In the genomic region with DNA sequence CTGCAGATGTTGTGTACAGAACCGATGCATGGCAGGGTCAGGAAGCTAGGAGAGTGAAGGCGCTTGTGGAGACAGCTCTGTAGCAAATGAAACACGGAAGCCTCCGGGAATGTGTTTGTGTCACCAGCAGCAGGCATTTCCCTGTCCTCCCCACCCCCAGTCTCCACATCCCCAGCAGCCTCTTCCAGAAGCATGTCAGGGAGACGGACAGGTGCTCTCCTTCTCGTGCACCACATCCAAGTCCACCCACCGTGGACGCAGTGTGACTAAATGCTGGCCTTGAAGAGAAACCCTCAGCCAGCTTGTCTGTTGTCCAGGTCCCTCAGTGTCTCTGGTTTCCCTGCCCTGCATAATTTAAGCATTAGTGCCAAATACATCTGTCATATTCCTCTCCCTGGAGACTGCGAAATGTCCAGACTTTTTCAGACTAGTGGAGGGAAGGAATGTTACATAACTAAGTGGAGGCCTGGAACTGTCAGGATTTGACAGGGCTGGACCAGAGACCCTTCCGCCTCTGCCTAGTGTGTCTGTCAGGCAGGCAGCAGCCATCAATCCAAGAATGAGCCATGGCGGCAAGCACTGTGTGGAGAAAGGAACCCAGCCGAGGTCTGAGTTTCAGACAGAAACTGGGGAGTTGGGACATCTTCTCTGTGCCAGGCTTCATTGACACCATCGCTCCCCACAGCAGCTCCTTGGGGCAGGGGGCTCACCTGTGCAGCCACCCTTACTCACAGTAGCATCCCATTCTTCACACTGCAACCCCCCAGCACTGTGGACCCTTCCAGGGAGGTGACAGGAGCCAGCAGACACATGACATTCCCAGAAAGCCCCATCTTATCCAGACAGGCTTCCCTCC, we compare ENCODE assay signal across 1 cellular context.
TF ChIP-seq lines count a peak whose summit lies in the region.

No MANE protein-coding gene starts in this region.

TF ChIP-seq in IMR-90, 13 proteins besides CTCF, POLR2A, EP300 and RAD21 (continued from another document):
- TF ChIP-seq, protein P1, sequence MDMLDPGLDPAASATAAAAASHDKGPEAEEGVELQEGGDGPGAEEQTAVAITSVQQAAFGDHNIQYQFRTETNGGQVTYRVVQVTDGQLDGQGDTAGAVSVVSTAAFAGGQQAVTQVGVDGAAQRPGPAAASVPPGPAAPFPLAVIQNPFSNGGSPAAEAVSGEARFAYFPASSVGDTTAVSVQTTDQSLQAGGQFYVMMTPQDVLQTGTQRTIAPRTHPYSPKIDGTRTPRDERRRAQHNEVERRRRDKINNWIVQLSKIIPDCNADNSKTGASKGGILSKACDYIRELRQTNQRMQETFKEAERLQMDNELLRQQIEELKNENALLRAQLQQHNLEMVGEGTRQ (IDR thresholded peaks at IDR 0.05; ENCODE audit: low read depth, low read length): no peak
- TF ChIP-seq BHLHE40 (IDR thresholded peaks at IDR 0.05; ENCODE audit: low read depth, low read length) (no peak), RCOR1 (IDR thresholded peaks at IDR 0.05; ENCODE audit: insufficient replicate concordance, low read length) (no peak), MAZ (IDR thresholded peaks at IDR 0.05; ENCODE audit: borderline replicate concordance, low read depth, low read length) (no peak), MAFK (IDR thresholded peaks at IDR 0.05; ENCODE audit: low read depth, low read length) (no peak), FOS (IDR thresholded peaks at IDR 0.05; ENCODE audit: low read depth, low read length) (no peak), SMC3 (IDR thresholded peaks at IDR 0.05; ENCODE audit: low read depth, low read length) (no peak), NFE2L2 (IDR thresholded peaks at IDR 0.05; ENCODE audit: low read depth, low read length) (no peak), MXI1 (IDR thresholded peaks at IDR 0.05; ENCODE audit: borderline replicate concordance, low read depth, low read length) (no peak)
